ENCODE assay signal across 24 cellular contexts in the genomic region with DNA sequence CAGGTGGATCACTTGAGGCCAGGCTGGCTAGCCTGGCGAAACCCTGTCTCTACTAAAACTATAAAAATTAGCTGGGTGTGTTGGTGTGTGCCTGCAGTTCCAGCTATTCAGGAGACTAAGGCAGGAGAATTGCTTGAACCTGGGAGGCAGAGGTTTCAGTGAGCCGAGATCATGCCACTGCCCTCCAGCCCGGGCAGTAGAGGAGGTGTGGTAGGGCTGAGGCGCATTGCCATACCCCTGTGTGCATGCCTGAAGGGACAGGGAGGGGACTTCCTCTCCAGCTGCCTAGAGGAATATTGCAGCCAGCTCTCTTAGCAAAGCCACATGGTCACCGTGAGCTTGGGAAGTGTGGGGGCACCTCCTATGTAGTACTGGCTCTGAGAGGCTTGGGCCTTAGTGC.
"Had no signal": no experiment of that assay in that cellular context is flagged by ENCODE, and none has a peak within 500 bp of the region (broad histone marks: within the 10 kb centered on the region; RNA-seq: fewer than 3 reads in every experiment).

No MANE protein-coding gene starts in this region.

- H3K27ac Mint-ChIP-seq: activated CD4-positive, alpha-beta T cell treated with anti-CD3 and anti-CD28 coated beads, Interleukin-2, amount 10 ng/mL, durations not matched to agents 24 days and 14 days; activated CD8-positive, alpha-beta T cell treated with anti-CD3 and anti-CD28 coated beads for 36 hours; activated naive CD4-positive, alpha-beta T cell treated with anti-CD3 and anti-CD28 coated beads, Interleukin-2, amount 10 ng/mL, durations not matched to agents 7 days and 5 days; activated naive CD8-positive, alpha-beta T cell; activated naive CD8-positive, alpha-beta T cell treated with anti-CD3 and anti-CD28 coated beads, Interleukin-2, amount 50 U/mL, for 24 hours; activated T-cell treated with anti-CD3 and anti-CD28 coated beads, Interleukin-2, amount 50 U/mL, for 72 hours; activated T-helper 17 cell treated with anti-CD3 and anti-CD28 coated beads, Interleukin-2, amount 50 U/mL, for 72 hours had no signal

- ATAC-seq: activated CD8-positive, alpha-beta T cell treated with anti-CD3 and anti-CD28 coated beads for 36 hours; activated naive CD8-positive, alpha-beta T cell treated with anti-CD3 and anti-CD28 coated beads, Interleukin-2, amount 50 U/mL, for 24 hours; activated T-cell treated with anti-CD3 and anti-CD28 coated beads, Interleukin-2, amount 50 U/mL, for 72 hours; activated T-helper 17 cell treated with anti-CD3 and anti-CD28 coated beads, Interleukin-2, amount 50 U/mL, for 72 hours had no signal

- DNase-seq: activated CD4-positive, alpha-beta T cell treated with anti-CD3 and anti-CD28 coated beads, Interleukin-2, amount 10 ng/mL, durations not matched to agents 24 days and 14 days; activated CD4-positive, alpha-beta T cell treated with anti-CD3 and anti-CD28 coated beads, Interleukin-2, amount 50 U/mL, for 4 hours; activated CD8-positive, alpha-beta T cell treated with anti-CD3 and anti-CD28 coated beads for 36 hours; activated naive CD4-positive, alpha-beta T cell treated with anti-CD3 and anti-CD28 coated beads, Interleukin-2, amount 10 ng/mL, durations not matched to agents 7 days and 5 days; activated naive CD8-positive, alpha-beta T cell treated with anti-CD3 and anti-CD28 coated beads, Interleukin-2, amount 50 U/mL, for 24 hours; activated T-cell treated with anti-CD3 and anti-CD28 coated beads, Interleukin-2, amount 50 U/mL, for 1 hour; activated T-cell treated with anti-CD3 and anti-CD28 coated beads, Interleukin-2, amount 50 U/mL, for 72 hours; anterior cingulate cortex; brain microvascular endothelial cell; MM.1S; MV-4-11; NCI-H1092; NCI-H1436 treated with DMSO at 0.1 percent for 48 hours; NCI-H1694 treated with DMSO at 0.1 percent for 48 hours; NCI-H2029; NCI-H345; NCI-H524 treated with DMSO at 0.1 percent for 48 hours; NCI-H748 treated with DMSO at 0.1 percent for 48 hours; PC-9; Right ventricle myocardium superior; SJCRH30; T1000 had no signal

- H3K4me3 Mint-ChIP-seq: activated CD4-positive, alpha-beta T cell treated with anti-CD3 and anti-CD28 coated beads, Interleukin-2, amount 10 ng/mL, durations not matched to agents 24 days and 14 days; activated CD8-positive, alpha-beta T cell treated with anti-CD3 and anti-CD28 coated beads for 36 hours; activated naive CD4-positive, alpha-beta T cell treated with anti-CD3 and anti-CD28 coated beads, Interleukin-2, amount 10 ng/mL, durations not matched to agents 7 days and 5 days; activated naive CD8-positive, alpha-beta T cell; activated naive CD8-positive, alpha-beta T cell treated with anti-CD3 and anti-CD28 coated beads, Interleukin-2, amount 50 U/mL, for 24 hours; activated T-cell treated with anti-CD3 and anti-CD28 coated beads, Interleukin-2, amount 50 U/mL, for 72 hours; activated T-helper 17 cell treated with anti-CD3 and anti-CD28 coated beads, Interleukin-2, amount 50 U/mL, for 72 hours had no signal

- H3K36me3 Mint-ChIP-seq: activated naive CD4-positive, alpha-beta T cell treated with anti-CD3 and anti-CD28 coated beads, Interleukin-2, amount 10 ng/mL, durations not matched to agents 7 days and 5 days; activated naive CD8-positive, alpha-beta T cell had no signal

- H3K4me1 Mint-ChIP-seq: activated CD4-positive, alpha-beta T cell treated with anti-CD3 and anti-CD28 coated beads, Interleukin-2, amount 10 ng/mL, durations not matched to agents 24 days and 14 days; activated naive CD4-positive, alpha-beta T cell treated with anti-CD3 and anti-CD28 coated beads, Interleukin-2, amount 10 ng/mL, durations not matched to agents 7 days and 5 days; activated naive CD8-positive, alpha-beta T cell treated with anti-CD3 and anti-CD28 coated beads, Interleukin-2, amount 50 U/mL, for 24 hours; activated T-helper 17 cell treated with anti-CD3 and anti-CD28 coated beads, Interleukin-2, amount 50 U/mL, for 72 hours had no signal

- H3K27me3 Mint-ChIP-seq: activated CD4-positive, alpha-beta T cell treated with anti-CD3 and anti-CD28 coated beads, Interleukin-2, amount 10 ng/mL, durations not matched to agents 24 days and 14 days; activated CD8-positive, alpha-beta T cell treated with anti-CD3 and anti-CD28 coated beads for 36 hours; activated naive CD4-positive, alpha-beta T cell treated with anti-CD3 and anti-CD28 coated beads, Interleukin-2, amount 10 ng/mL, durations not matched to agents 7 days and 5 days; activated T-helper 17 cell treated with anti-CD3 and anti-CD28 coated beads, Interleukin-2, amount 50 U/mL, for 72 hours had no signal

- H3K9me3 Mint-ChIP-seq: activated CD4-positive, alpha-beta T cell treated with anti-CD3 and anti-CD28 coated beads, Interleukin-2, amount 10 ng/mL, durations not matched to agents 24 days and 14 days; activated CD8-positive, alpha-beta T cell treated with anti-CD3 and anti-CD28 coated beads for 36 hours; activated naive CD4-positive, alpha-beta T cell treated with anti-CD3 and anti-CD28 coated beads, Interleukin-2, amount 10 ng/mL, durations not matched to agents 7 days and 5 days; activated naive CD8-positive, alpha-beta T cell treated with anti-CD3 and anti-CD28 coated beads, Interleukin-2, amount 50 U/mL, for 24 hours; activated T-cell treated with anti-CD3 and anti-CD28 coated beads, Interleukin-2, amount 50 U/mL, for 72 hours; activated T-helper 17 cell treated with anti-CD3 and anti-CD28 coated beads, Interleukin-2, amount 50 U/mL, for 72 hours had no signal
